1 cellular context compared by ENCODE assay signal in genomic region chr2:134142903-134143302, GRCh38.
TF ChIP-seq lines count a peak whose summit lies in the region.

No MANE protein-coding gene starts in this region.

TF ChIP-seq in IMR-90, 13 proteins besides CTCF, POLR2A, EP300 and RAD21 (continued from another document):
- TF ChIP-seq USF2 (IDR thresholded peaks at IDR 0.05; ENCODE audit: low read depth, low read length) (no peak), RFX5 (IDR thresholded peaks at IDR 0.05; ENCODE audit: low read depth, low read length) (no peak), FOS (IDR thresholded peaks at IDR 0.05; ENCODE audit: low read depth, low read length) (no peak), CEBPB (IDR thresholded peaks at IDR 0.05; ENCODE audit: low read depth, low read length) (no peak), SMC3 (IDR thresholded peaks at IDR 0.05; ENCODE audit: low read depth, low read length) (no peak), BHLHE40 (IDR thresholded peaks at IDR 0.05; ENCODE audit: low read depth, low read length) (no peak), MXI1 (IDR thresholded peaks at IDR 0.05; ENCODE audit: borderline replicate concordance, low read depth, low read length) (no peak), MAFK (IDR thresholded peaks at IDR 0.05; ENCODE audit: low read depth, low read length) (no peak), NFE2L2 (IDR thresholded peaks at IDR 0.05; ENCODE audit: low read depth, low read length) (no peak), CHD1 (IDR thresholded peaks at IDR 0.05; ENCODE audit: low read depth, low read length) (no peak), MAZ (IDR thresholded peaks at IDR 0.05; ENCODE audit: borderline replicate concordance, low read depth, low read length) (no peak)
- TF ChIP-seq, protein P1, sequence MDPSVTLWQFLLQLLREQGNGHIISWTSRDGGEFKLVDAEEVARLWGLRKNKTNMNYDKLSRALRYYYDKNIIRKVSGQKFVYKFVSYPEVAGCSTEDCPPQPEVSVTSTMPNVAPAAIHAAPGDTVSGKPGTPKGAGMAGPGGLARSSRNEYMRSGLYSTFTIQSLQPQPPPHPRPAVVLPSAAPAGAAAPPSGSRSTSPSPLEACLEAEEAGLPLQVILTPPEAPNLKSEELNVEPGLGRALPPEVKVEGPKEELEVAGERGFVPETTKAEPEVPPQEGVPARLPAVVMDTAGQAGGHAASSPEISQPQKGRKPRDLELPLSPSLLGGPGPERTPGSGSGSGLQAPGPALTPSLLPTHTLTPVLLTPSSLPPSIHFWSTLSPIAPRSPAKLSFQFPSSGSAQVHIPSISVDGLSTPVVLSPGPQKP (IDR thresholded peaks at IDR 0.05; ENCODE audit: borderline replicate concordance, low read depth, low read length), result no peak
